In genomic region chr4:111991797-111992196, GRCh38 we compare ENCODE assay signal across 11 cellular contexts.
DNase-seq lines count a peak whose midpoint lies in the region; ATAC-seq and TF ChIP-seq lines count a peak whose summit lies in the region.
"Had no signal": no experiment of that assay in that cellular context is flagged by ENCODE, and none has a peak within 500 bp of the region (broad histone marks: within the 10 kb centered on the region; RNA-seq: fewer than 3 reads in every experiment).

No MANE protein-coding gene starts in this region.

- TF ChIP-seq POLR2A in sigmoid colon (IDR thresholded peaks at IDR 0.05): no peak

- WGBS in sigmoid colon, 2 donors: 45 to 58% methylated on average over 3 of the region's 3 CpGs

- DNase-seq in HT1080 (ENCODE audit: low read depth): peak; percentile 74
- DNase-seq in colonic mucosa: no peak
- peak; percentile 29 for DNase-seq in pulmonary artery endothelial cell (ENCODE audit: low read depth, low spot score)
- DNase-seq in NCI-H446 (lab: John Stamatoyannopoulos, UW): no peak
- no peak for DNase-seq in NAMALWA (ENCODE audit: low spot score)
- DNase-seq in sigmoid colon: no peak
- DNase-seq: activated naive CD4-positive, alpha-beta T cell treated with anti-CD3 and anti-CD28 coated beads for 36 hours; SJCRH30 had no signal

- no peak for TF ChIP-seq EP300 in sigmoid colon (IDR thresholded peaks at IDR 0.05)

- H3K27me3 ChIP-seq in colonic mucosa: no peaks in the 10 kb centered on the region
- H3K27me3 ChIP-seq in sigmoid colon: no peaks in the 10 kb centered on the region
- H3K27me3 ChIP-seq: SJCRH30, vagina had no signal

- H3K36me3 ChIP-seq in colonic mucosa (no peaks in the 10 kb centered on the region), sigmoid colon (no peaks in the 10 kb centered on the region)
- H3K36me3 ChIP-seq: SJCRH30, vagina had no signal

- H3K27ac ChIP-seq in colonic mucosa (peak overlapping the region; percentile 0), sigmoid colon (no peak overlapping the region)
- H3K27ac ChIP-seq: SJCRH30, vagina had no signal

- TF ChIP-seq CTCF in colonic mucosa (IDR thresholded peaks at IDR 0.05) (no peak), sigmoid colon (IDR thresholded peaks at IDR 0.05) (no peak)

- H3K9me3 ChIP-seq in colonic mucosa (no peaks in the 10 kb centered on the region), sigmoid colon (no peaks in the 10 kb centered on the region)
- H3K9me3 ChIP-seq: SJCRH30, vagina had no signal

- intact Hi-C loops in colonic mucosa (cut with DNase I): no loop called here
- intact Hi-C loops in sigmoid colon (cut with DNase I): no loop called here

- ATAC-seq in GM18511 (IDR thresholded peaks at IDR 0.05; ENCODE audit: unreplicated experiment) (peak; percentile 46), HG03469 (IDR thresholded peaks at IDR 0.05; ENCODE audit: unreplicated experiment) (no peak)

- no peaks in the 10 kb centered on the region for H3K4me1 ChIP-seq in colonic mucosa
- peaks cover 0 to 6% (median 2%) of the 10 kb centered on the region in 4 donors for H3K4me1 ChIP-seq in sigmoid colon

- H3K9ac ChIP-seq in colonic mucosa (ENCODE audit: low read depth in 2 of 2, low read length in 2 of 2): no peak overlapping the region

- H3K4me3 ChIP-seq in colonic mucosa (no peak overlapping the region), sigmoid colon (no peak overlapping the region)
- H3K4me3 ChIP-seq: SJCRH30, vagina had no signal

Comparison
In these comparisons a context has a peak if more than half of its experiments do, and no peak if none do; other contexts are left out.
1. DNase-seq: peak in HT1080 (single experiment) and pulmonary artery endothelial cell (single experiment); none in colonic mucosa (single experiment), NCI-H446 (0 of 2), NAMALWA (single experiment) and sigmoid colon (single experiment).